8 cellular contexts compared by ENCODE assay signal in the genomic region with DNA sequence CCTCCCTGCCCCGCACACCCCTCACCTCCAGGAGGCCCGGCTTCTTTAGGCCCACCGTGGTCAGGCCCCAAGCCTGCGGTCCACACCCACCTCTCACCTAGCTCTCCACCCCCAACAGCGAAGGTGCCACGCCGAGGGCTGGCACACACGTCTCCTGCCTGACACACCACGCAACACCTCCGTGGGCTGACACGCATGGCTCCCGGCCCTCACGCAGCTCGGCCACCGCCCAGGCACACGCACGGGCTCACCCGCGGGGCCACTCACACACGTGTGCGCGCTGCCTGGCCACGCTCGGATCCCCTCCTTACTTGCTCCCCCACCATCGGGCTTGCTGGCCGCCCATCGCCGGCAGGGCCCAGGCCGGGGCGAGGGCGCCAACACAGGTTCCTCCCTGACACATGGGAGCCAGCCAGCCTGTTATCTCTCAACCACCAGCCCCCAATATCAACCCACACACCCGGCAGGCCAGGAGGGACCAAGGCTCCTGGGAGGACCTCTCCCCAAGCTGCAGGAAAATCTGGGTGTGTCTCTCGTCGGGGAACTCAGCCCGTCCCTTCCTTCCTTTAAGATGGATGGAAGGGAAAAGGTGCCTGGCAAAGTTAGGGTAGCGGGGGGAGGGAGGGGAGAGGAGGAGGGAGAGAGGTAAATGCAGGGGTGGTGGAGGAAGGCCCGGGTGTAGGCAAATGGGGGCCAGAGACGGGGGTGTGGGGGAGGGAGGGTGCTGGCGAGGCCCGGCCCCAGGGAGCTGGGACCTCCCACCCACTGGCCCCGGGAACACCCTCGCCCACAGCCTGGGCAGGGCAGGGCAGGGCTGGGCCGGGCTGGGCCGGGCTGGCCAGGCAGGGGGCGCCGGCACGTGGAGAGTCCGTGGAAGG. TPM values are rescaled to one million over a fixed set of nuclear protein-coding genes. Genes with fewer than 3 reads are reported as not detected.
DNase-seq lines count a peak whose midpoint lies in the region; ATAC-seq and TF ChIP-seq lines count a peak whose summit lies in the region.

No MANE protein-coding gene starts in this region.

- no peak for TF ChIP-seq CTCF in esophagus muscularis mucosa (IDR thresholded peaks at IDR 0.05)
- no peak for TF ChIP-seq CTCF in neural cell (IDR thresholded peaks at IDR 0.05; ENCODE audit: poor library complexity, severe bottlenecking)
- peak in 1 of 4 experiments; percentile 9 for TF ChIP-seq CTCF in uterus (IDR thresholded peaks at IDR 0.05)

- no peak for TF ChIP-seq RAD21 in neural cell (conservative IDR thresholded peaks at IDR 0.05)

- H3K9me2 ChIP-seq in neural cell (ENCODE audit: insufficient read depth, low read length) = no peaks in the 10 kb centered on the region

- DNase-seq in G401 (ENCODE audit: low spot score) (peak; percentile 16), esophagus muscularis mucosa (ENCODE audit: extremely low spot score) (no peak), uterus (peak in 1 of 2 donors; percentile 30), NCI-H1417 treated with DMSO at 0.1 percent for 48 hours (lab: John Stamatoyannopoulos, UW) (no peak)
- DNase-seq in activated CD8-positive, alpha-beta memory T cell treated with anti-CD3 and anti-CD28 coated beads, Interleukin-2, amount 10 ng/mL, durations not matched to agents 7 days and 5 days = peak; percentile 61

- peak; percentile 41 for ATAC-seq in GM21737 (IDR thresholded peaks at IDR 0.05; ENCODE audit: unreplicated experiment)
- ATAC-seq in activated CD8-positive, alpha-beta memory T cell treated with anti-CD3 and anti-CD28 coated beads, Interleukin-2, amount 10 ng/mL, durations not matched to agents 7 days and 5 days = peak; percentile 66

- peak overlapping the region; percentile 92 for H3K4me3 Mint-ChIP-seq in activated CD8-positive, alpha-beta memory T cell treated with anti-CD3 and anti-CD28 coated beads, Interleukin-2, amount 10 ng/mL, durations not matched to agents 7 days and 5 days

- TF ChIP-seq POLR2A in esophagus muscularis mucosa (IDR thresholded peaks at IDR 0.05; ENCODE audit: low read depth) (peak; percentile 34), uterus (IDR thresholded peaks at IDR 0.05) (no peak)

- in situ Hi-C loops in G401 (cut with HindIII; ENCODE audit: low sequenced_read_pairs) = no loop called here

- H3K27ac ChIP-seq in KOPT-K1 (ENCODE audit: low read depth, low read length, poor library complexity, severe bottlenecking) (peak overlapping the region; percentile 90), esophagus muscularis mucosa (replicated peaks in 1 of 4) (peak overlapping the region; percentile 90 to 96 (median 94)), neural cell (ENCODE audit: low read length) (no peak overlapping the region), uterus (peak overlapping the region; percentile 81 to 96)

- peaks cover 34% of the 10 kb centered on the region for H3K36me3 Mint-ChIP-seq in activated CD8-positive, alpha-beta memory T cell treated with anti-CD3 and anti-CD28 coated beads, Interleukin-2, amount 10 ng/mL, durations not matched to agents 7 days and 5 days

- H3K4me3 ChIP-seq in esophagus muscularis mucosa (peak overlapping the region; percentile 91 to 98 (median 93)), neural cell (ENCODE audit: low read length) (peak overlapping the region; percentile 53), uterus (peak overlapping the region; percentile 64 to 65)

- H3K36me3 ChIP-seq in KOPT-K1 (ENCODE audit: insufficient read depth, low read length) (peaks cover 32% of the 10 kb centered on the region), esophagus muscularis mucosa (peaks cover 30 to 37% (median 37%) of the 10 kb centered on the region in 4 donors), neural cell (ENCODE audit: insufficient read depth, low read length) (no peaks in the 10 kb centered on the region), uterus (no peaks in the 10 kb centered on the region)

- peaks cover 3% of the 10 kb centered on the region for H3K79me2 ChIP-seq in neural cell (replicated peaks; ENCODE audit: insufficient read depth, low read length)

- H3K27me3 Mint-ChIP-seq in activated CD8-positive, alpha-beta memory T cell treated with anti-CD3 and anti-CD28 coated beads, Interleukin-2, amount 10 ng/mL, durations not matched to agents 7 days and 5 days = no peaks in the 10 kb centered on the region

- H3K9me3 ChIP-seq in KOPT-K1 (ENCODE audit: insufficient read depth, low read length, poor library complexity, severe bottlenecking) (no peaks in the 10 kb centered on the region), esophagus muscularis mucosa (no peaks in the 10 kb centered on the region), neural cell (ENCODE audit: low read length) (no peaks in the 10 kb centered on the region), uterus (no peaks in the 10 kb centered on the region)

- TF ChIP-seq EP300 in esophagus muscularis mucosa (IDR thresholded peaks at IDR 0.05) (no peak), neural cell (conservative IDR thresholded peaks at IDR 0.05; ENCODE audit: poor library complexity, severe bottlenecking) (no peak)

- H4K20me1 ChIP-seq in neural cell (ENCODE audit: insufficient read depth) = no peaks in the 10 kb centered on the region

- no peaks in the 10 kb centered on the region for H3K9me3 Mint-ChIP-seq in activated CD8-positive, alpha-beta memory T cell treated with anti-CD3 and anti-CD28 coated beads, Interleukin-2, amount 10 ng/mL, durations not matched to agents 7 days and 5 days (ENCODE audit: low read depth)

- intact Hi-C loops in esophagus muscularis mucosa (cut with DNase I) = no loop called here
- intact Hi-C loops in uterus (cut with DNase I; ENCODE audit: low total_unique reads) = no loop called here

- no peaks in the 10 kb centered on the region for H3F3A ChIP-seq in neural cell (ENCODE audit: insufficient read depth, low read length, poor library complexity, severe bottlenecking)

- CTCF ChIA-PET in activated CD8-positive, alpha-beta memory T cell treated with anti-CD3 and anti-CD28 coated beads, Interleukin-2, amount 10 ng/mL, durations not matched to agents 7 days and 5 days (lab: Charles Lee) = interaction anchor here (1.0 to 1.6 kb wide), 9 partner anchors 9 to 454 kb away, joined by 3 to 12 read pairs (median 4); a partner anchor contains a TSS

- H3K4me1 Mint-ChIP-seq in activated CD8-positive, alpha-beta memory T cell treated with anti-CD3 and anti-CD28 coated beads, Interleukin-2, amount 10 ng/mL, durations not matched to agents 7 days and 5 days = peaks cover 40% of the 10 kb centered on the region

- H3K27me3 ChIP-seq in esophagus muscularis mucosa = no peaks in the 10 kb centered on the region
- H3K27me3 ChIP-seq in neural cell (ENCODE audit: insufficient read depth, low read depth, low read length) = no peaks in the 10 kb centered on the region
- H3K27me3 ChIP-seq in uterus = no peaks in the 10 kb centered on the region

- WGBS in esophagus muscularis mucosa = 3% methylated on average over 32 of the region's 48 CpGs

- H3K4me1 ChIP-seq in esophagus muscularis mucosa = peaks cover 27 to 41% (median 33%) of the 10 kb centered on the region in 4 donors
- peaks cover 7 to 10% of the 10 kb centered on the region in 2 donors for H3K4me1 ChIP-seq in uterus

- H3K9ac ChIP-seq in neural cell (ENCODE audit: low read length) = no peak overlapping the region

- H2AFZ ChIP-seq in neural cell (ENCODE audit: low read depth, low read length) = no peak overlapping the region

- H3K27ac Mint-ChIP-seq in activated CD8-positive, alpha-beta memory T cell treated with anti-CD3 and anti-CD28 coated beads, Interleukin-2, amount 10 ng/mL, durations not matched to agents 7 days and 5 days = peak overlapping the region; percentile 84

- no peak overlapping the region for H3K4me2 ChIP-seq in neural cell (ENCODE audit: low read length)

TF ChIP-seq in neural cell, 6 proteins besides CTCF, POLR2A, EP300 and RAD21 (continues in another document):
- no peak for TF ChIP-seq MXI1 (conservative IDR thresholded peaks at IDR 0.05; ENCODE audit: poor library complexity, severe bottlenecking)
- no peak for TF ChIP-seq SMC3 (conservative IDR thresholded peaks at IDR 0.05; ENCODE audit: poor library complexity)
- no peak for TF ChIP-seq TAF1 (IDR thresholded peaks at IDR 0.05; ENCODE audit: low read depth)
- no peak for TF ChIP-seq POLR2AphosphoS5 (IDR thresholded peaks at IDR 0.05)

RNA-seq across cellular contexts. Expression of a gene that starts 0.5 kb away (rescaled TPM):
- 65.2 and 69.7 TPM in 2 replicates for total RNA-seq in G401 (2014; rRNA removed; shearing (Covaris generic))
- 10 to 100 TPM; 64.4 to 74.2 TPM for total RNA-seq in activated CD8-positive, alpha-beta memory T cell treated with anti-CD3 and anti-CD28 coated beads, Interleukin-2, amount 10 ng/mL, durations not matched to agents 7 days and 5 days
- total RNA-seq in esophagus muscularis mucosa (10 to 100 TPM; 25.7 to 63.2 (median 49.1) TPM), uterus (10 to 100 TPM in 3 of 4 donors, 1 to 10 TPM in 1; 7.9 to 62.8 (median 34.9) TPM)
- 11.9 and 12.9 TPM in 2 replicates for polyA plus RNA-seq in neural cell
- polyA minus RNA-seq in neural cell = 2.7 and 2.9 TPM in 2 replicates

RNA-seq across cellular contexts. Expression of a gene that starts 8.5 kb away (rescaled TPM):
- 263 and 289 TPM in 2 replicates for total RNA-seq in G401 (2014; rRNA removed; shearing (Covaris generic))
- total RNA-seq in activated CD8-positive, alpha-beta memory T cell treated with anti-CD3 and anti-CD28 coated beads, Interleukin-2, amount 10 ng/mL, durations not matched to agents 7 days and 5 days = 100 to 1,000 TPM; 188 to 194 TPM
- total RNA-seq in esophagus muscularis mucosa = 1 to 10 TPM in 1 of 4 donors, under 1 TPM in 1, not detected in 2; 0.42 to 1.7 TPM
- 2.8 and 5.7 TPM in 2 replicates for polyA plus RNA-seq in neural cell
- polyA minus RNA-seq in neural cell = 1.5 and 3.2 TPM in 2 replicates
- total RNA-seq in uterus = 10 to 100 TPM in 1 of 4 donors, 1 to 10 TPM in 1, not detected in 2; 1.3 to 20.3 TPM

RNA-seq across cellular contexts. Expression of a gene that starts 22.3 kb away (rescaled TPM):
- total RNA-seq in G401 (2014; rRNA removed; shearing (Covaris generic)) = 36.2 and 42.2 TPM in 2 replicates
- 10 to 100 TPM; 38.7 to 43.6 TPM for total RNA-seq in activated CD8-positive, alpha-beta memory T cell treated with anti-CD3 and anti-CD28 coated beads, Interleukin-2, amount 10 ng/mL, durations not matched to agents 7 days and 5 days
- total RNA-seq in esophagus muscularis mucosa = 10 to 100 TPM; 27.6 to 34.1 (median 32.0) TPM
- 59.2 and 72.7 TPM in 2 replicates for polyA plus RNA-seq in neural cell
- polyA minus RNA-seq in neural cell = 32.6 and 34.1 TPM in 2 replicates
- 10 to 100 TPM; 19.4 to 33.9 (median 28.5) TPM for total RNA-seq in uterus

RNA-seq across cellular contexts. Expression of a gene that starts 22.4 kb away (rescaled TPM):
- 4.4 and 7.0 TPM in 2 replicates for total RNA-seq in G401 (2014; rRNA removed; shearing (Covaris generic))
- 10 to 100 TPM; 52.2 to 60.2 TPM for total RNA-seq in activated CD8-positive, alpha-beta memory T cell treated with anti-CD3 and anti-CD28 coated beads, Interleukin-2, amount 10 ng/mL, durations not matched to agents 7 days and 5 days
- total RNA-seq in esophagus muscularis mucosa (10 to 100 TPM; 25.2 to 45.9 (median 31.3) TPM), uterus (100 to 1,000 TPM in 1 of 4 donors, 10 to 100 TPM in 3; 15.6 to 128 (median 31.0) TPM)
- polyA plus RNA-seq in neural cell = 6.6 and 6.7 TPM in 2 replicates
- 33.7 and 35.5 TPM in 2 replicates for polyA minus RNA-seq in neural cell

RNA-seq across cellular contexts. Expression of a gene that starts 29.6 kb away (rescaled TPM):
- total RNA-seq in G401 (2014; rRNA removed; shearing (Covaris generic)) = not detected in 2 replicates
- not detected for total RNA-seq in activated CD8-positive, alpha-beta memory T cell treated with anti-CD3 and anti-CD28 coated beads, Interleukin-2, amount 10 ng/mL, durations not matched to agents 7 days and 5 days
- total RNA-seq in esophagus muscularis mucosa = under 1 TPM in 2 of 4 donors, not detected in 2; 0.13 to 0.63 TPM
- polyA plus RNA-seq in neural cell = not detected in 2 replicates
- polyA minus RNA-seq in neural cell = not detected in 2 replicates
- 1 to 10 TPM in 1 of 4 donors, not detected in 3; 1.3 TPM for total RNA-seq in uterus

Comparison
In these comparisons a context has a peak if more than half of its experiments do, and no peak if none do; other contexts are left out.
1. DNase-seq: peak in G401 (single experiment) and activated CD8-positive, alpha-beta memory T cell treated with anti-CD3 and anti-CD28 coated beads, Interleukin-2, amount 10 ng/mL, durations not matched to agents 7 days and 5 days (single experiment); none in esophagus muscularis mucosa (single experiment) and NCI-H1417 treated with DMSO at 0.1 percent for 48 hours (single experiment).
2. RNA of a gene that starts 8.5 kb away (total RNA-seq): 263 to 289 TPM in G401 and 188 to 194 TPM in activated CD8-positive, alpha-beta memory T cell treated with anti-CD3 and anti-CD28 coated beads, Interleukin-2, amount 10 ng/mL, durations not matched to agents 7 days and 5 days; 1.3 to 20.3 TPM in uterus and 0.42 to 1.7 TPM in esophagus muscularis mucosa; every median in the first group is over 4 times any median in the second.
3. Peak in every context shown above with its lines, with median percentiles within 50 percentile points of each other: H3K4me3 ChIP-seq.